9 cellular contexts compared by ENCODE assay signal in genomic region chr12:90868626-90869025, GRCh38.
"Had no signal": no experiment of that assay in that cellular context is flagged by ENCODE, and none has a peak within 500 bp of the region (broad histone marks: within the 10 kb centered on the region; RNA-seq: fewer than 3 reads in every experiment).

No MANE protein-coding gene starts in this region.

- DNase-seq: GM23248, GOT3, H7, H9, HCEC 1CT, HFFc6 had no signal

- H3K27ac ChIP-seq: GM23248 had no signal

- H3K4me1 ChIP-seq: HAP-1 had no signal

- H3K4me3 ChIP-seq: GM23248, GM23338, HAP-1 had no signal

- H3K36me3 ChIP-seq: HAP-1 had no signal

- H3K9me3 ChIP-seq: HAP-1 had no signal

- ATAC-seq: GM23338, HCT116 had no signal
